ENCODE assay signal across 19 cellular contexts in genomic region chr10:73379064-73379748, GRCh38. TPM values are rescaled to one million over a fixed set of nuclear protein-coding genes. Genes with fewer than 3 reads are reported as not detected.
DNase-seq lines count a peak whose midpoint lies in the region; ATAC-seq, FAIRE-seq and TF ChIP-seq lines count a peak whose summit lies in the region.
"Had no signal": no experiment of that assay in that cellular context is flagged by ENCODE, and none has a peak within 500 bp of the region (broad histone marks: within the 10 kb centered on the region; RNA-seq: fewer than 3 reads in every experiment).

No MANE protein-coding gene starts in this region.

- no CpG with 5 or more reads among the region's 1 CpG for WGBS in mesendoderm (ENCODE audit: extremely low coverage, insufficient coverage, low lambda C conversion rate)

- intact Hi-C loops in activated naive CD4-positive, alpha-beta T cell treated with anti-CD3 and anti-CD28 coated beads for 36 hours (cut with micrococcal nuclease): no loop called here
- intact Hi-C loops in PC-3 (cut with micrococcal nuclease) (no loop called here), kidney (cut with DNase I) (no loop called here)

- H4K20me1 ChIP-seq in PC-3 (ENCODE audit: low read length): no peaks in the 10 kb centered on the region

- H3K4me2 ChIP-seq in PC-3 (ENCODE audit: low read length) (no peak overlapping the region), mesendoderm (ENCODE audit: low read length) (no peak overlapping the region)

- H3K4ac ChIP-seq in mesendoderm (ENCODE audit: low read depth, low read length): no peak overlapping the region

- no peak overlapping the region for H3K18ac ChIP-seq in mesendoderm (ENCODE audit: low read length)

- H3K56ac ChIP-seq in mesendoderm (ENCODE audit: low read length): no peak overlapping the region

- no peak for FAIRE-seq in kidney (lab: Jason Lieb, UNC)

- peak overlapping the region; percentile 76 for H3K27ac Mint-ChIP-seq in activated naive CD4-positive, alpha-beta T cell treated with anti-CD3 and anti-CD28 coated beads for 36 hours
- H3K27ac Mint-ChIP-seq in central memory CD8-positive, alpha-beta T cell (ENCODE audit: low read depth): no peak overlapping the region

- no peak overlapping the region for H2AK5ac ChIP-seq in mesendoderm (ENCODE audit: low read length)

- no peak overlapping the region for H3K27ac ChIP-seq in PC-3 (ENCODE audit: low read length)
- no peak overlapping the region for H3K27ac ChIP-seq in kidney (ENCODE audit: low read depth in 2 of 2, low read length in 2 of 2)
- H3K27ac ChIP-seq in mesendoderm (ENCODE audit: low read depth, low read length): no peak overlapping the region
- H3K27ac ChIP-seq: colonic mucosa, epithelial cell of prostate, gastrocnemius medialis, SJCRH30, stomach had no signal

- no peaks in the 10 kb centered on the region for H3K9me2 ChIP-seq in PC-3 (replicated peaks; ENCODE audit: low read length)

- H3K4me1 Mint-ChIP-seq in activated naive CD4-positive, alpha-beta T cell treated with anti-CD3 and anti-CD28 coated beads for 36 hours (ENCODE audit: low read depth): peaks cover 9% of the 10 kb centered on the region
- peaks cover 7% of the 10 kb centered on the region for H3K4me1 Mint-ChIP-seq in central memory CD8-positive, alpha-beta T cell

- no peak for DNase-seq in activated naive CD4-positive, alpha-beta T cell treated with anti-CD3 and anti-CD28 coated beads for 36 hours
- no peak for DNase-seq in activated naive CD4-positive, alpha-beta T cell (lab: John Stamatoyannopoulos, UW)
- DNase-seq in PC-3 (no peak), kidney (no peak), mesendoderm (no peak)
- no peak for DNase-seq in central memory CD8-positive, alpha-beta T cell (ENCODE audit: low spot score in 2 of 2)
- DNase-seq in stimulated activated CD4-positive, alpha-beta T cell treated with anti-CD3 and anti-CD28 coated beads, Interleukin-4, amount 100 ng/mL, for 1 hour: no peak
- DNase-seq: activated CD4-positive, CD25-positive, alpha-beta regulatory T cell treated with anti-CD3 and anti-CD28 coated beads, Interleukin-2, amount 50 U/mL, for 72 hours; colonic mucosa; EL; gastrocnemius medialis; NCI-H2107; NCI-H526; SJCRH30; stomach; T-helper 9 cell had no signal

- no peaks in the 10 kb centered on the region for H3K9me3 Mint-ChIP-seq in activated naive CD4-positive, alpha-beta T cell treated with anti-CD3 and anti-CD28 coated beads for 36 hours
- H3K9me3 Mint-ChIP-seq in central memory CD8-positive, alpha-beta T cell: no peaks in the 10 kb centered on the region

- H3K27me3 ChIP-seq in PC-3 (ENCODE audit: low read length) (no peaks in the 10 kb centered on the region), mesendoderm (ENCODE audit: insufficient read depth, low read length, poor library complexity) (no peaks in the 10 kb centered on the region)
- H3K27me3 ChIP-seq: colonic mucosa, gastrocnemius medialis, SJCRH30, stomach had no signal

- H3K23ac ChIP-seq in mesendoderm (ENCODE audit: low read length): no peak overlapping the region

- no peak overlapping the region for H3K4me3 ChIP-seq in PC-3 (ENCODE audit: low read length)
- no peak overlapping the region for H3K4me3 ChIP-seq in kidney (ENCODE audit: low read length in 2 of 2)
- H3K4me3 ChIP-seq in mesendoderm (ENCODE audit: low read length): no peak overlapping the region
- H3K4me3 ChIP-seq: colonic mucosa, gastrocnemius medialis, SJCRH30, stomach had no signal

- H3K27me3 Mint-ChIP-seq in activated naive CD4-positive, alpha-beta T cell treated with anti-CD3 and anti-CD28 coated beads for 36 hours (ENCODE audit: low read depth): no peaks in the 10 kb centered on the region
- no peaks in the 10 kb centered on the region for H3K27me3 Mint-ChIP-seq in central memory CD8-positive, alpha-beta T cell

- H3F3A ChIP-seq in PC-3 (ENCODE audit: low read length, unreplicated experiment): no peaks in the 10 kb centered on the region

- H3K36me3 ChIP-seq in PC-3 (ENCODE audit: low read depth, low read length) (peaks cover 86% of the 10 kb centered on the region), kidney (ENCODE audit: control insufficient read depth in 1 of 2, insufficient read depth in 2 of 2, low read length in 2 of 2) (peaks cover 38% of the 10 kb centered on the region in 2 donors), mesendoderm (ENCODE audit: control insufficient read depth, insufficient read depth, low read length) (peaks cover 6% of the 10 kb centered on the region)

- H3K79me1 ChIP-seq in mesendoderm (ENCODE audit: low read length): no peaks in the 10 kb centered on the region

- H3K4me3 Mint-ChIP-seq in activated naive CD4-positive, alpha-beta T cell treated with anti-CD3 and anti-CD28 coated beads for 36 hours: no peak overlapping the region
- H3K4me3 Mint-ChIP-seq in central memory CD8-positive, alpha-beta T cell: no peak overlapping the region

- H2BK15ac ChIP-seq in mesendoderm (replicated peaks; ENCODE audit: low read depth): no peak overlapping the region

- TF ChIP-seq CTCF in PC-3 (conservative IDR thresholded peaks at IDR 0.05; ENCODE audit: low read depth, low read length) (no peak), kidney (IDR thresholded peaks at IDR 0.05; ENCODE audit: borderline replicate concordance, extremely low read depth, insufficient read depth) (no peak)

- CTCF ChIA-PET in activated naive CD4-positive, alpha-beta T cell treated with anti-CD3 and anti-CD28 coated beads for 36 hours (lab: Charles Lee): interaction anchor here (1.0 to 1.2 kb wide), 2 partner anchors 12 to 115 kb away, joined by 3 read pairs; no protein-coding TSS in a partner anchor
- CTCF ChIA-PET in PC-3 (lab: Charles Lee): no interaction called here

- H3K9me3 ChIP-seq in PC-3 (ENCODE audit: low read length) (no peaks in the 10 kb centered on the region), kidney (ENCODE audit: control insufficient read depth in 1 of 2, low read length in 2 of 2) (no peaks in the 10 kb centered on the region)
- H3K9me3 ChIP-seq: colonic mucosa, gastrocnemius medialis, SJCRH30, stomach had no signal

- H4K5ac ChIP-seq in mesendoderm (ENCODE audit: low read length): no peak overlapping the region

- peaks cover 30% of the 10 kb centered on the region for H3K36me3 Mint-ChIP-seq in activated naive CD4-positive, alpha-beta T cell treated with anti-CD3 and anti-CD28 coated beads for 36 hours (ENCODE audit: low read depth)
- H3K36me3 Mint-ChIP-seq in central memory CD8-positive, alpha-beta T cell (ENCODE audit: insufficient read depth): peaks cover 71% of the 10 kb centered on the region

- no peak overlapping the region for H4K8ac ChIP-seq in mesendoderm (ENCODE audit: low read depth, low read length)

- no peaks in the 10 kb centered on the region for H3K4me1 ChIP-seq in PC-3 (ENCODE audit: insufficient read depth, low read length)
- no peaks in the 10 kb centered on the region for H3K4me1 ChIP-seq in kidney (ENCODE audit: control insufficient read depth in 1 of 2, insufficient read depth in 1 of 2, low read depth in 1 of 2, low read length in 2 of 2)
- no peaks in the 10 kb centered on the region for H3K4me1 ChIP-seq in mesendoderm (ENCODE audit: control insufficient read depth, low read depth, low read length)
- H3K4me1 ChIP-seq: colonic mucosa, gastrocnemius medialis, SJCRH30, stomach had no signal

- H3K79me2 ChIP-seq in PC-3 (ENCODE audit: low read length) (no peaks in the 10 kb centered on the region), mesendoderm (ENCODE audit: control insufficient read depth, insufficient read depth, low read length) (no peaks in the 10 kb centered on the region)

- peak; percentile 7; the same call in 1 of the 2 replicates for ATAC-seq in PC-3
- ATAC-seq in central memory CD8-positive, alpha-beta T cell (replicated peaks; ENCODE audit: extremely low read depth, poor library complexity, severe bottlenecking): peak; percentile 43
- ATAC-seq in GM18519 (IDR thresholded peaks at IDR 0.05; ENCODE audit: low FRiP score, unreplicated experiment): no peak
- ATAC-seq: gastrocnemius medialis, HCT116 had no signal

- H3K9ac ChIP-seq in PC-3 (ENCODE audit: low read length): no peak overlapping the region
- no peak overlapping the region for H3K9ac ChIP-seq in kidney (ENCODE audit: low read length in 2 of 2)
- no peak overlapping the region for H3K9ac ChIP-seq in mesendoderm (ENCODE audit: low read length)

- H2BK5ac ChIP-seq in mesendoderm (ENCODE audit: low read length): no peak overlapping the region

- no peak overlapping the region for H2BK120ac ChIP-seq in mesendoderm (ENCODE audit: low read depth, low read length)

- TSS peak; percentile 2 for BruUV-seq in PC-3 (replicated peaks; lab: Mats Ljungman, UMichigan)

- H2AFZ ChIP-seq in PC-3 (ENCODE audit: low read length): no peak overlapping the region

- POLR2A ChIA-PET in PC-3 (lab: Charles Lee; ENCODE audit: unreplicated experiment): interaction anchor here (0.5 kb wide), 1 partner anchor 211 kb away, joined by 4 read pairs; no protein-coding TSS in a partner anchor

RNA-seq across cellular contexts. Expression of gene CFAP70, which starts 20.5 kb away (rescaled TPM):
- total RNA-seq in activated naive CD4-positive, alpha-beta T cell treated with anti-CD3 and anti-CD28 coated beads for 36 hours: under 1 TPM; 0.20 to 0.31 TPM
- total RNA-seq in PC-3 (2014; rRNA removed) (0.73 and 0.92 TPM in 2 replicates), kidney (6.0 TPM)
- polyA plus RNA-seq in kidney (ENCODE audit: insufficient read depth, low read depth, low replicate concordance): 8.7 TPM
- 0.07 TPM for polyA plus RNA-seq in mesendoderm (2013, experiment 1 of 2)
- polyA plus RNA-seq in mesendoderm (2013, experiment 2 of 2): 0.10 TPM

RNA-seq across cellular contexts. Expression of gene ANXA7, which starts 34.7 kb away (rescaled TPM):
- total RNA-seq in activated naive CD4-positive, alpha-beta T cell treated with anti-CD3 and anti-CD28 coated beads for 36 hours: 100 to 1,000 TPM; 130 to 134 TPM
- 478 and 561 TPM in 2 replicates for total RNA-seq in PC-3 (2014; rRNA removed)
- total RNA-seq in kidney: 200 TPM
- polyA plus RNA-seq in kidney (ENCODE audit: insufficient read depth, low read depth, low replicate concordance): 129 TPM
- 39.1 TPM for polyA plus RNA-seq in mesendoderm (2013, experiment 1 of 2)
- polyA plus RNA-seq in mesendoderm (2013, experiment 2 of 2): 38.8 TPM

RNA-seq across cellular contexts. Expression of gene MSS51, which starts 54.2 kb away (rescaled TPM):
- 1 to 10 TPM; 1.6 to 1.9 TPM for total RNA-seq in activated naive CD4-positive, alpha-beta T cell treated with anti-CD3 and anti-CD28 coated beads for 36 hours
- 3.2 and 3.5 TPM in 2 replicates for total RNA-seq in PC-3 (2014; rRNA removed)
- 2.4 TPM for total RNA-seq in kidney
- polyA plus RNA-seq in kidney (ENCODE audit: insufficient read depth, low read depth, low replicate concordance): 0.95 TPM
- 0.67 TPM for polyA plus RNA-seq in mesendoderm (2013, experiment 1 of 2)
- polyA plus RNA-seq in mesendoderm (2013, experiment 2 of 2): 0.83 TPM
